Comparison of ENCODE assay signal across 20 cellular contexts in the genomic region with DNA sequence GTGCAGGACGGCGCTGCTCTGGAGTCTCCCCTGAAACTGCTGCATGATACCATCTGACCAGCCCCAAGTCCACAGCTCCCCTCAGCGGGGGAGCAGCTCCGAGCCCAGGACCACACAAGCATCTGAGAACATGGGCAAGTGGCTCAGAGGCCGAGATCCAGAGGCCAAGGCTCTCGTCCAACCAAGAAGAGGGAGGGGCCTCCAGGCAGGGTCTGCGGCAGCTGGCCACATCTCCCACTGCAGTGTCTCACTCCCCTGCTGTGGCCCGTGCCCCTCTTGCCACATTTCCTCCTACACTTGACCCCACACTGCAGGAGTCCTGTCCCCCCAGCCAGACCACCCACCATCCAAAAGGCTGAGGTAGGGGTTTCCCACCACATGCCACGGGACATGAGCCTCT. TPM values are rescaled to one million over a fixed set of nuclear protein-coding genes. Genes with fewer than 3 reads are reported as not detected.
A peak's percentile ranks its signal among the peaks of the same experiment; 100 is the strongest.
DNase-seq lines count a peak whose midpoint lies in the region; ATAC-seq, FAIRE-seq and TF ChIP-seq lines count a peak whose summit lies in the region.
"Had no signal": no experiment of that assay in that cellular context is flagged by ENCODE, and none has a peak within 500 bp of the region (broad histone marks: within the 10 kb centered on the region; RNA-seq: fewer than 3 reads in every experiment).

No MANE protein-coding gene starts in this region.

- H3K27ac ChIP-seq in H1 (ENCODE audit: low read depth, low read length) (no peak overlapping the region), neuronal stem cell (replicated peaks; ENCODE audit: low read length) (no peak overlapping the region), upper lobe of right lung (no peak overlapping the region), WERI-Rb-1 (no peak overlapping the region)
- H3K27ac ChIP-seq: 22Rv1, A549, BLaER1 had no signal

- TF ChIP-seq RAD21 in H1 (IDR thresholded peaks at IDR 0.05 in 1 of 2, conservative IDR thresholded peaks at IDR 0.05 in 1 of 2; ENCODE audit: low read depth in 2 of 2, low read length in 2 of 2) = no peak

- H2BK12ac ChIP-seq in H1 (ENCODE audit: low read depth, low read length) (no peak overlapping the region), neuronal stem cell (ENCODE audit: low read length) (no peak overlapping the region)

- DNase-seq in activated effector memory CD4-positive, alpha-beta T cell treated with anti-CD3 and anti-CD28 coated beads, Interleukin-2, amount 50 U/mL, for 16 hours = peak; percentile 48
- no peak for DNase-seq in activated effector memory CD4-positive, alpha-beta T cell treated with Interleukin-2 at 50 U/mL for 16 hours
- DNase-seq in H1 (ENCODE audit: low read depth in 1 of 2, low spot score in 2 of 2) (no peak), neuronal stem cell (ENCODE audit: low spot score) (no peak), upper lobe of right lung (peak; percentile 53), NCI-H2029 treated with DMSO at 0.1 percent for 48 hours (lab: John Stamatoyannopoulos, UW) (no peak), GF-D8 (lab: John Stamatoyannopoulos, UW) (no peak), WERI-Rb-1 (no peak)
- DNase-seq: CD4-positive, alpha-beta memory T cell; DMS153; DMS79; GDM1; HFFc6 had no signal

- 89% methylated on average over 8 of the region's 9 CpGs; no CpG with 5 or more reads in 1 of the 2 experiments for WGBS in H1 (ENCODE audit: extremely low coverage in 1 of 2, insufficient coverage in 1 of 2, insufficient read length in 1 of 2, insufficient replicate concordance in 2 of 2, low coverage in 1 of 2, low lambda C conversion rate in 2 of 2, missing lambda C conversion rate in 1 of 2), 2 experiments
- WGBS in neuronal stem cell (ENCODE audit: extremely low coverage in 2 of 2, insufficient read length in 2 of 2, insufficient replicate concordance in 1 of 2), 2 donors = no CpG with 5 or more reads among the region's 9 CpGs

- H4K91ac ChIP-seq in H1 (replicated peaks; ENCODE audit: insufficient read length, low read length) = no peak overlapping the region
- no peak overlapping the region for H4K91ac ChIP-seq in neuronal stem cell (ENCODE audit: low read depth, low read length, poor library complexity)

- H2BK20ac ChIP-seq in H1 (ENCODE audit: low read length) = no peak overlapping the region

- H3K4me1 ChIP-seq in H1 (replicated peaks in 1 of 4; ENCODE audit: control insufficient read depth in 3 of 4, insufficient read depth in 4 of 4, low read length in 3 of 4) (no peaks in the 10 kb centered on the region; a peak in 1 of 7 replicates), neuronal stem cell (ENCODE audit: control insufficient read depth in 2 of 2, insufficient read depth in 1 of 2, low read depth in 1 of 2, low read length in 2 of 2) (no peaks in the 10 kb centered on the region), upper lobe of right lung (no peaks in the 10 kb centered on the region)
- H3K4me1 ChIP-seq: A549, BLaER1 had no signal

- POLR2A ChIA-PET in H1 (lab: Charles Lee; ENCODE audit: partially characterized antibody) = no interaction called here

- TF ChIP-seq POLR2A in H1 (IDR thresholded peaks at IDR 0.05; ENCODE audit: control extremely low read depth in 1 of 2, low read depth in 2 of 2, low read length in 2 of 2) = no peak

- TF ChIP-seq EP300 in H1 (IDR thresholded peaks at IDR 0.05; ENCODE audit: borderline replicate concordance in 1 of 2, low read depth in 2 of 2, low read length in 2 of 2) = no peak

- H3K9ac ChIP-seq in H1 (replicated peaks in 1 of 4; ENCODE audit: extremely low read depth in 1 of 4, low read depth in 3 of 4, low read length in 3 of 4) = no peak overlapping the region
- no peak overlapping the region for H3K9ac ChIP-seq in neuronal stem cell (ENCODE audit: low read depth, low read length, poor library complexity)
- H3K9ac ChIP-seq: BLaER1 had no signal

- H3K23ac ChIP-seq in H1 (ENCODE audit: insufficient read length) (no peak overlapping the region), neuronal stem cell (ENCODE audit: low read depth, low read length, poor library complexity) (no peak overlapping the region)

- H2BK5ac ChIP-seq in H1 (ENCODE audit: low read depth, low read length) (no peak overlapping the region), neuronal stem cell (ENCODE audit: low read length) (peak overlapping the region; percentile 73)

- H2BK15ac ChIP-seq in H1 (ENCODE audit: low read length) = no peak overlapping the region
- H2BK15ac ChIP-seq in neuronal stem cell (ENCODE audit: low read length) = no peak overlapping the region

- no peaks in the 10 kb centered on the region; a peak in 1 of 8 replicates for H3K36me3 ChIP-seq in H1 (ENCODE audit: control insufficient read depth in 2 of 4, insufficient read depth in 4 of 4, low read length in 3 of 4)
- no peaks in the 10 kb centered on the region for H3K36me3 ChIP-seq in neuronal stem cell (replicated peaks in 1 of 2; ENCODE audit: control insufficient read depth in 2 of 2, insufficient read depth in 2 of 2, low read length in 2 of 2)
- no peaks in the 10 kb centered on the region for H3K36me3 ChIP-seq in upper lobe of right lung
- peaks cover 60% of the 10 kb centered on the region for H3K36me3 ChIP-seq in WERI-Rb-1
- H3K36me3 ChIP-seq: BLaER1 had no signal

- H3K4me3 ChIP-seq in H1 (ENCODE audit: extremely low read depth in 1 of 4, insufficient read depth in 2 of 4, low read depth in 3 of 4, low read length in 4 of 4) (no peak overlapping the region), neuronal stem cell (ENCODE audit: low read length in 2 of 2) (no peak overlapping the region), upper lobe of right lung (no peak overlapping the region), WERI-Rb-1 (ENCODE audit: low read depth, low read length) (no peak overlapping the region)
- H3K4me3 ChIP-seq: A549, BLaER1 had no signal

- H2BK120ac ChIP-seq in H1 (replicated peaks; ENCODE audit: low read depth, low read length) = no peak overlapping the region
- no peak overlapping the region for H2BK120ac ChIP-seq in neuronal stem cell (ENCODE audit: low read depth, low read length)

- CTCF ChIA-PET in H1 (lab: Charles Lee; ENCODE audit: partially characterized antibody) = interaction anchor here (0.5 to 1.8 kb wide), 3 partner anchors 16 to 295 kb away, joined by 3 to 4 read pairs (median 4); no protein-coding TSS in a partner anchor

- no peak overlapping the region for H3K4ac ChIP-seq in H1 (replicated peaks; ENCODE audit: insufficient read length, low read depth, low read length)
- no peak overlapping the region for H3K4ac ChIP-seq in neuronal stem cell (ENCODE audit: low read length)

- H4K20me1 ChIP-seq in H1 (replicated peaks in 1 of 2; ENCODE audit: control insufficient read depth in 1 of 2, insufficient read depth in 2 of 2, low read length in 2 of 2) = no peaks in the 10 kb centered on the region
- H4K20me1 ChIP-seq: BLaER1 had no signal

- TF ChIP-seq CTCF in H1 (IDR thresholded peaks at IDR 0.05; ENCODE audit: control extremely low read depth in 1 of 3, insufficient read depth in 1 of 3, low read depth in 1 of 3, low read length in 3 of 3) (no peak), upper lobe of right lung (IDR thresholded peaks at IDR 0.05) (no peak), WERI-Rb-1 (IDR thresholded peaks at IDR 0.05; ENCODE audit: low read depth, low read length) (no peak)

- H3K23me2 ChIP-seq in H1 (ENCODE audit: low read depth, low read length) = no peaks in the 10 kb centered on the region

- H4K5ac ChIP-seq in H1 (ENCODE audit: insufficient read length, low read depth, low read length) = no peak overlapping the region

- no peaks in the 10 kb centered on the region for H3K79me1 ChIP-seq in H1 (ENCODE audit: low read depth, low read length)
- H3K79me1 ChIP-seq in neuronal stem cell (ENCODE audit: low read depth, low read length) = no peaks in the 10 kb centered on the region

- intact Hi-C loops in upper lobe of right lung (cut with DNase I) = no loop called here

- H2AK5ac ChIP-seq in H1 (ENCODE audit: low read depth, low read length) (no peak overlapping the region), neuronal stem cell (ENCODE audit: low read depth, low read length) (peak overlapping the region; percentile 52)

- no peak for FAIRE-seq in H1 (lab: Jason Lieb, UNC)
- FAIRE-seq: A549, H54, HepG2 had no signal

- peak overlapping the region; percentile 79 for H4K8ac ChIP-seq in H1 (ENCODE audit: extremely low read depth, insufficient read depth, low read length)
- H4K8ac ChIP-seq in neuronal stem cell (ENCODE audit: low read depth, low read length) = no peak overlapping the region

- H3K18ac ChIP-seq in H1 (ENCODE audit: extremely low read depth, low read length) (no peak overlapping the region), neuronal stem cell (ENCODE audit: low read length) (peak overlapping the region; percentile 52)

- H3K56ac ChIP-seq in H1 (replicated peaks; ENCODE audit: insufficient read length, low read depth, low read length) = no peak overlapping the region

- H3K9me3 ChIP-seq in H1 (ENCODE audit: insufficient read depth in 2 of 2, low read depth in 1 of 2, low read length in 1 of 2) (no peaks in the 10 kb centered on the region), neuronal stem cell (replicated peaks in 1 of 2; ENCODE audit: control insufficient read depth in 2 of 2, insufficient read depth in 1 of 2, low read depth in 1 of 2, low read length in 2 of 2) (no peaks in the 10 kb centered on the region), upper lobe of right lung (no peaks in the 10 kb centered on the region), WERI-Rb-1 (ENCODE audit: severe bottlenecking) (no peaks in the 10 kb centered on the region)
- H3K9me3 ChIP-seq: A549, BLaER1 had no signal

- no peak overlapping the region for H2AFZ ChIP-seq in H1 (ENCODE audit: low read length)
- H2AFZ ChIP-seq in neuronal stem cell (ENCODE audit: low read length) = no peak overlapping the region

- H3K79me2 ChIP-seq in H1 (ENCODE audit: control insufficient read depth in 1 of 2, insufficient read depth in 2 of 2, low read length in 2 of 2) = no peaks in the 10 kb centered on the region

- no peaks in the 10 kb centered on the region for H3K27me3 ChIP-seq in H1 (replicated peaks in 1 of 4; ENCODE audit: control insufficient read depth in 3 of 4, extremely low read depth in 1 of 4, insufficient read depth in 3 of 4, low read length in 3 of 4)
- peaks cover 0 to 29% (median 0%) of the 10 kb centered on the region in 3 experiments for H3K27me3 ChIP-seq in neuronal stem cell (ENCODE audit: control insufficient read depth in 3 of 3, insufficient read depth in 3 of 3, low read depth in 1 of 3, low read length in 3 of 3)
- H3K27me3 ChIP-seq in upper lobe of right lung = no peaks in the 10 kb centered on the region
- no peaks in the 10 kb centered on the region for H3K27me3 ChIP-seq in WERI-Rb-1 (ENCODE audit: insufficient read depth, low read depth, severe bottlenecking)
- H3K27me3 ChIP-seq: BLaER1 had no signal

- no peak overlapping the region for H3K4me2 ChIP-seq in H1 (ENCODE audit: insufficient read depth in 1 of 2, low read depth in 2 of 2, low read length in 2 of 2)
- H3K4me2 ChIP-seq in neuronal stem cell (ENCODE audit: insufficient read depth, low read length, poor library complexity, severe bottlenecking) = no peak overlapping the region
- H3K4me2 ChIP-seq: A549, BLaER1 had no signal

- H3K14ac ChIP-seq in H1 (ENCODE audit: insufficient read length) (no peak overlapping the region), neuronal stem cell (ENCODE audit: low read length) (peak overlapping the region; percentile 38)

- no peak for ATAC-seq in upper lobe of right lung
- ATAC-seq: A549, HCT116, HepG2 had no signal

RNA-seq across cellular contexts. Expression of a gene that starts 50.2 kb away (rescaled TPM):
- 3.2 and 3.8 TPM in 2 replicates for total RNA-seq in H1 (2021; fragmentation: NEBNext Ultra II Directional; extraction: Animal tissue kit (Norgen Biotek cat#: 25700))
- polyA plus RNA-seq in H1 (2011; rRNA removed) = 1.5 and 4.0 TPM in 2 replicates
- polyA plus RNA-seq in H1 (2011; cell fraction: cytosol; rRNA removed) = 2.2 TPM
- polyA plus RNA-seq in H1 (2011; cell fraction: nucleus; rRNA removed) = 3.4 TPM
- polyA plus RNA-seq in H1 (2012, experiment 1 of 2) = 0.93 to 1.4 TPM (median 1.0 TPM) in 4 replicates
- polyA plus RNA-seq in H1 (2012, experiment 2 of 2) = 0.24 TPM
- 1.6 TPM for polyA plus RNA-seq in H1 (2013, experiment 1 of 2)
- polyA plus RNA-seq in H1 (2013, experiment 2 of 2) = 1.5 TPM
- polyA minus RNA-seq in H1 (2011; rRNA and poly(A)+ RNA removed) = 2.9 and 7.2 TPM in 2 replicates
- polyA minus RNA-seq in H1 (2011; cell fraction: cytosol; rRNA and poly(A)+ RNA removed) = 1.7 TPM
- 1.00 TPM for polyA minus RNA-seq in H1 (2011; cell fraction: nucleus; rRNA and poly(A)+ RNA removed)
- polyA plus RNA-seq in neuronal stem cell (2013, experiment 1 of 2) = 0.01 TPM
- 0.03 TPM for polyA plus RNA-seq in neuronal stem cell (2013, experiment 2 of 2)
- 22.0 TPM for total RNA-seq in upper lobe of right lung
- total RNA-seq: HepG2 had no signal
- polyA plus RNA-seq: AG04450; CD4-positive, alpha-beta memory T cell had no signal

Comparison
In these comparisons a context has a peak if more than half of its experiments do, and no peak if none do; other contexts are left out.
1. DNase-seq: peak in activated effector memory CD4-positive, alpha-beta T cell treated with anti-CD3 and anti-CD28 coated beads, Interleukin-2, amount 50 U/mL, for 16 hours (single experiment) and upper lobe of right lung (single experiment); none in activated effector memory CD4-positive, alpha-beta T cell treated with Interleukin-2 at 50 U/mL for 16 hours (single experiment), H1 (0 of 2), neuronal stem cell (single experiment), NCI-H2029 treated with DMSO at 0.1 percent for 48 hours (single experiment), GF-D8 (single experiment) and WERI-Rb-1 (single experiment).